ENCODE assay signal across 1 cellular context in the genomic region with DNA sequence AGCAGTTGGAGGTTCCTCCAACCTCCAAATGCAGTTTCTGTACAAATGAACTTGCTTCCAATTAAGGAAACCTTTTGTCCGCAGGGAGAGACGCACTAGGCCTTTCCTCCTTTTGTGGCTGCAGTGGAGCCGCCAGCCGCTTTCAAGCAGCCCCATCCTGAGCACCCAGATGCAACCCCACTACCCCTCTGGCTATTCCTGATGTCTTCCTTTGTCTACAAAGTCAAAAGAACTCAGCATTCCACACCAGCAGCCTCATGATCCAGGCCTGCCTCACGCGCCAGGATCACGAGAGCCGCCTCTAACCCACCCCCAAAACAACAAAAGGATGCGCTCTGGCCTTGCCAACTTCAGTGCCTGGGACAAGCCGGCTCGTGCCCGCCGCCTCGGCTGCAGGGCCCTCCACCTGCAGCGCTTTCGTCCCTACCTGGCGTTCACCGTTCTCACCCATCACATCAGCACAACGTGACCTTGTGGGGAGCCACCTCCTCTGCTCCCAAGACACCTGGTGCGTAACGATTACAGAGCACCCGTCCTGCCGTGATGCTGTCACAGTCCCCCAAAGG.
TF ChIP-seq lines count a peak whose summit lies in the region.

No MANE protein-coding gene starts in this region.

TF ChIP-seq in endothelial cell of umbilical vein, 7 proteins besides CTCF, POLR2A, EP300 and RAD21:
- TF ChIP-seq JUN (IDR thresholded peaks at IDR 0.05; ENCODE audit: borderline replicate concordance, insufficient read depth, insufficient read length, low read depth) (no peak), MYC (IDR thresholded peaks at IDR 0.05; ENCODE audit: low read depth, low read length) (no peak), POLR2AphosphoS5 (IDR thresholded peaks at IDR 0.05; ENCODE audit: insufficient read depth, low read depth, low read length) (no peak), EZH2 (IDR thresholded peaks at IDR 0.05; ENCODE audit: borderline replicate concordance, low read depth, low read length, severe bottlenecking) (no peak), FOS (IDR thresholded peaks at IDR 0.05; ENCODE audit: borderline replicate concordance, insufficient read depth, low read length) (no peak), GATA2 (IDR thresholded peaks at IDR 0.05; ENCODE audit: insufficient read depth, insufficient read length, low read depth, low read length) (no peak)
- TF ChIP-seq, protein P1, sequence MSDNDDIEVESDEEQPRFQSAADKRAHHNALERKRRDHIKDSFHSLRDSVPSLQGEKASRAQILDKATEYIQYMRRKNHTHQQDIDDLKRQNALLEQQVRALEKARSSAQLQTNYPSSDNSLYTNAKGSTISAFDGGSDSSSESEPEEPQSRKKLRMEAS (IDR thresholded peaks at IDR 0.05; ENCODE audit: insufficient read depth, insufficient read length), result no peak
